ENCODE assay signal across 10 cellular contexts in genomic region chr4:122218762-122219161, GRCh38.
DNase-seq lines count a peak whose midpoint lies in the region; ATAC-seq and TF ChIP-seq lines count a peak whose summit lies in the region.
"Had no signal": no experiment of that assay in that cellular context is flagged by ENCODE, and none has a peak within 500 bp of the region (broad histone marks: within the 10 kb centered on the region; RNA-seq: fewer than 3 reads in every experiment).

No MANE protein-coding gene starts in this region.

- H3K36me3 Mint-ChIP-seq in activated naive CD4-positive, alpha-beta T cell treated with anti-CD3 and anti-CD28 coated beads for 36 hours (ENCODE audit: low read depth): peaks cover 23% of the 10 kb centered on the region
- peaks cover 37% of the 10 kb centered on the region for H3K36me3 Mint-ChIP-seq in activated T-helper 2 cell treated with anti-CD3 and anti-CD28 coated beads, Interferon-gamma antibody, Interleukin-2, Interleukin-4, amounts not matched to agents 10 μg/mL and 5 μg/mL and 100 μg/mL, durations not matched to agents 14 hours and 24 hours and 36 hours (ENCODE audit: low read depth)

- H3K4me3 ChIP-seq in HCT116 (replicated peaks in 1 of 2; ENCODE audit: low read depth in 1 of 2, low read length in 2 of 2): no peak overlapping the region
- H3K4me3 ChIP-seq: suprapubic skin had no signal

- DNase-seq in HCT116 (ENCODE audit: low read depth, low spot score): no peak
- DNase-seq in astrocyte of the hippocampus (ENCODE audit: low read depth, low spot score): peak; percentile 9
- peak; percentile 26 for DNase-seq in medulla oblongata (ENCODE audit: extremely low spot score)
- DNase-seq in activated naive CD4-positive, alpha-beta T cell treated with anti-CD3 and anti-CD28 coated beads for 36 hours: no peak
- DNase-seq in DMS79 (lab: John Stamatoyannopoulos, UW): no peak
- DNase-seq in activated T-helper 2 cell treated with anti-CD3 and anti-CD28 coated beads, Interferon-gamma antibody, Interleukin-2, Interleukin-4, amounts not matched to agents 10 μg/mL and 5 μg/mL and 100 μg/mL, durations not matched to agents 14 hours and 24 hours and 36 hours (ENCODE audit: low spot score): no peak

- no peak overlapping the region for H3K4me2 ChIP-seq in HCT116 (ENCODE audit: low read length)

- H3K27me3 ChIP-seq in HCT116 (ENCODE audit: insufficient read depth, low read length): no peaks in the 10 kb centered on the region
- H3K27me3 ChIP-seq: suprapubic skin had no signal

- RAD21 ChIA-PET in HCT116 (lab: Charles Lee; ENCODE audit: low non-redundant PET in 1 of 2, low total read pairs in 2 of 2, uncharacterized antibody in 2 of 2, unreplicated experiment in 2 of 2): no interaction called here

- no peak overlapping the region for H3K9ac ChIP-seq in HCT116 (ENCODE audit: low read length)

- peaks cover 6% of the 10 kb centered on the region for H3K4me1 Mint-ChIP-seq in activated naive CD4-positive, alpha-beta T cell treated with anti-CD3 and anti-CD28 coated beads for 36 hours (ENCODE audit: low read depth)
- H3K4me1 Mint-ChIP-seq in activated T-helper 2 cell treated with anti-CD3 and anti-CD28 coated beads, Interferon-gamma antibody, Interleukin-2, Interleukin-4, amounts not matched to agents 10 μg/mL and 5 μg/mL and 100 μg/mL, durations not matched to agents 14 hours and 24 hours and 36 hours (ENCODE audit: low read depth): peaks cover 17% of the 10 kb centered on the region

- H2AFZ ChIP-seq in HCT116 (ENCODE audit: low read depth, low read length, poor library complexity, severe bottlenecking): no peak overlapping the region

- H3K27me3 Mint-ChIP-seq in activated naive CD4-positive, alpha-beta T cell treated with anti-CD3 and anti-CD28 coated beads for 36 hours (ENCODE audit: low read depth): no peaks in the 10 kb centered on the region
- no peaks in the 10 kb centered on the region for H3K27me3 Mint-ChIP-seq in activated T-helper 2 cell treated with anti-CD3 and anti-CD28 coated beads, Interferon-gamma antibody, Interleukin-2, Interleukin-4, amounts not matched to agents 10 μg/mL and 5 μg/mL and 100 μg/mL, durations not matched to agents 14 hours and 24 hours and 36 hours (ENCODE audit: low read depth)

- H3K9me3 Mint-ChIP-seq in activated naive CD4-positive, alpha-beta T cell treated with anti-CD3 and anti-CD28 coated beads for 36 hours: no peaks in the 10 kb centered on the region
- H3K9me3 Mint-ChIP-seq in activated T-helper 2 cell treated with anti-CD3 and anti-CD28 coated beads, Interferon-gamma antibody, Interleukin-2, Interleukin-4, amounts not matched to agents 10 μg/mL and 5 μg/mL and 100 μg/mL, durations not matched to agents 14 hours and 24 hours and 36 hours: peaks cover 4% of the 10 kb centered on the region
- H3K9me3 Mint-ChIP-seq: activated T-helper 1 cell treated with anti-CD3 and anti-CD28 coated beads, Interleukin-12 subunit alpha, Interleukin-12 subunit beta, Interleukin-2, Interleukin-4 antibody, amounts not matched to agents 30 ng/mL and 10 ng/mL and 1 ng/mL, durations not matched to agents 14 hours and 24 hours and 36 hours had no signal

- CTCF ChIA-PET in HCT116 (lab: Charles Lee): interaction anchor here (0.8 kb wide), 1 partner anchor 56 kb away, joined by 3 read pairs; no protein-coding TSS in a partner anchor
- CTCF ChIA-PET in activated naive CD4-positive, alpha-beta T cell treated with anti-CD3 and anti-CD28 coated beads for 36 hours (lab: Charles Lee): interaction anchor here (1.4 kb wide), 1 partner anchor 11 kb away, joined by 6 read pairs; no protein-coding TSS in a partner anchor

- no peak for TF ChIP-seq POLR2A in HCT116 (IDR thresholded peaks at IDR 0.05; ENCODE audit: borderline replicate concordance, extremely low read depth, insufficient read depth, insufficient read length)

- H3K27ac Mint-ChIP-seq in activated naive CD4-positive, alpha-beta T cell treated with anti-CD3 and anti-CD28 coated beads for 36 hours: no peak overlapping the region
- H3K27ac Mint-ChIP-seq in activated T-helper 2 cell treated with anti-CD3 and anti-CD28 coated beads, Interferon-gamma antibody, Interleukin-2, Interleukin-4, amounts not matched to agents 10 μg/mL and 5 μg/mL and 100 μg/mL, durations not matched to agents 14 hours and 24 hours and 36 hours: no peak overlapping the region
- H3K27ac Mint-ChIP-seq: activated T-helper 1 cell treated with anti-CD3 and anti-CD28 coated beads, Interleukin-12 subunit alpha, Interleukin-12 subunit beta, Interleukin-2, Interleukin-4 antibody, amounts not matched to agents 30 ng/mL and 10 ng/mL and 1 ng/mL, durations not matched to agents 14 hours and 24 hours and 36 hours had no signal

- no peak for TF ChIP-seq RAD21 in HCT116 (IDR thresholded peaks at IDR 0.05; ENCODE audit: low read depth)

- no TSS peak for BruUV-seq in HCT116 (replicated peaks; lab: Mats Ljungman, UMichigan)

- no peaks in the 10 kb centered on the region for H3K9me3 ChIP-seq in HCT116 (ENCODE audit: control insufficient read depth in 1 of 2, insufficient read depth in 1 of 2, low read depth in 1 of 2, low read length in 2 of 2)
- H3K9me3 ChIP-seq: suprapubic skin had no signal

- ATAC-seq in HCT116: peak; percentile 63; the same call in 1 of the 2 replicates
- no peak for ATAC-seq in GM19324 (IDR thresholded peaks at IDR 0.05; ENCODE audit: low FRiP score, unreplicated experiment)

- no peaks in the 10 kb centered on the region for H3K36me3 ChIP-seq in HCT116 (ENCODE audit: control insufficient read depth in 1 of 2, insufficient read depth in 2 of 2, low read length in 2 of 2)

- H3K4me1 ChIP-seq in HCT116 (ENCODE audit: control insufficient read depth in 1 of 2, insufficient read depth in 2 of 2, low read length in 2 of 2): no peaks in the 10 kb centered on the region
- H3K4me1 ChIP-seq: suprapubic skin had no signal

- TF ChIP-seq CTCF in C4-2B (conservative IDR thresholded peaks at IDR 0.05): peak; percentile 37
- TF ChIP-seq CTCF in HCT116 (IDR thresholded peaks at IDR 0.05 in 2 of 3, conservative IDR thresholded peaks at IDR 0.05 in 1 of 3; ENCODE audit: borderline replicate concordance in 1 of 3, insufficient read depth in 1 of 3, low read depth in 2 of 3, low read length in 2 of 3): peak in 2 of 3 experiments; percentile 33 to 55; a peak in 3 of 6 replicates

- no peaks in the 10 kb centered on the region for H3K79me2 ChIP-seq in HCT116 (ENCODE audit: insufficient read depth, low read length)

- H3K27ac ChIP-seq in C4-2B (no peak overlapping the region), HCT116 (ENCODE audit: low read depth, low read length) (no peak overlapping the region)
- H3K27ac ChIP-seq: suprapubic skin had no signal

- POLR2A ChIA-PET in HCT116 (lab: Charles Lee): no interaction called here

- intact Hi-C loops in HCT116 (cut with micrococcal nuclease): no loop called here
- intact Hi-C loops in activated naive CD4-positive, alpha-beta T cell treated with anti-CD3 and anti-CD28 coated beads for 36 hours (cut with micrococcal nuclease): no loop called here
- intact Hi-C loops in activated T-helper 2 cell treated with anti-CD3 and anti-CD28 coated beads, Interferon-gamma antibody, Interleukin-2, Interleukin-4, amounts not matched to agents 10 μg/mL and 5 μg/mL and 100 μg/mL, durations not matched to agents 14 hours and 24 hours and 36 hours (cut with micrococcal nuclease): no loop called here

- no peak overlapping the region for H3K4me3 Mint-ChIP-seq in activated naive CD4-positive, alpha-beta T cell treated with anti-CD3 and anti-CD28 coated beads for 36 hours
- H3K4me3 Mint-ChIP-seq in activated T-helper 2 cell treated with anti-CD3 and anti-CD28 coated beads, Interferon-gamma antibody, Interleukin-2, Interleukin-4, amounts not matched to agents 10 μg/mL and 5 μg/mL and 100 μg/mL, durations not matched to agents 14 hours and 24 hours and 36 hours (ENCODE audit: low read depth): no peak overlapping the region
- H3K4me3 Mint-ChIP-seq: activated T-helper 1 cell treated with anti-CD3 and anti-CD28 coated beads, Interleukin-12 subunit alpha, Interleukin-12 subunit beta, Interleukin-2, Interleukin-4 antibody, amounts not matched to agents 30 ng/mL and 10 ng/mL and 1 ng/mL, durations not matched to agents 14 hours and 24 hours and 36 hours had no signal

- no peaks in the 10 kb centered on the region for H4K20me1 ChIP-seq in HCT116 (ENCODE audit: insufficient read depth)

- no peaks in the 10 kb centered on the region for H3K9me2 ChIP-seq in HCT116 (ENCODE audit: insufficient read depth)

TF ChIP-seq in HCT116, 20 proteins besides CTCF, POLR2A, EP300 and RAD21 (continues in another document):
- TF ChIP-seq CEBPB (IDR thresholded peaks at IDR 0.05; ENCODE audit: low read depth) (no peak), EZH2 (IDR thresholded peaks at IDR 0.05) (no peak), ZFX (IDR thresholded peaks at IDR 0.05) (no peak), EZH2phosphoT487 (IDR thresholded peaks at IDR 0.05; ENCODE audit: borderline replicate concordance) (no peak), SRF (IDR thresholded peaks at IDR 0.05; ENCODE audit: low read depth) (no peak), TCF7L2 (IDR thresholded peaks at IDR 0.05; ENCODE audit: borderline replicate concordance, extremely low read depth, insufficient read depth, insufficient read length) (no peak), ATF3 (IDR thresholded peaks at IDR 0.05) (no peak), ELF1 (IDR thresholded peaks at IDR 0.05; ENCODE audit: borderline replicate concordance, low read depth) (no peak), ZBTB33 (IDR thresholded peaks at IDR 0.05; ENCODE audit: extremely low read depth, insufficient replicate concordance, low read length) (no peak)
- TF ChIP-seq, protein P1, sequence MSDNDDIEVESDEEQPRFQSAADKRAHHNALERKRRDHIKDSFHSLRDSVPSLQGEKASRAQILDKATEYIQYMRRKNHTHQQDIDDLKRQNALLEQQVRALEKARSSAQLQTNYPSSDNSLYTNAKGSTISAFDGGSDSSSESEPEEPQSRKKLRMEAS (IDR thresholded peaks at IDR 0.05): no peak

Comparison
In these comparisons a context has a peak if more than half of its experiments do, and no peak if none do; other contexts are left out.
1. DNase-seq: peak in astrocyte of the hippocampus (single experiment) and medulla oblongata (single experiment); none in HCT116 (single experiment), activated naive CD4-positive, alpha-beta T cell treated with anti-CD3 and anti-CD28 coated beads for 36 hours (single experiment), DMS79 (single experiment) and activated T-helper 2 cell treated with anti-CD3 and anti-CD28 coated beads, Interferon-gamma antibody, Interleukin-2, Interleukin-4, amounts not matched to agents 10 μg/mL and 5 μg/mL and 100 μg/mL, durations not matched to agents 14 hours and 24 hours and 36 hours (single experiment).